Comparison of ENCODE assay signal across 1 cellular context in the genomic region with DNA sequence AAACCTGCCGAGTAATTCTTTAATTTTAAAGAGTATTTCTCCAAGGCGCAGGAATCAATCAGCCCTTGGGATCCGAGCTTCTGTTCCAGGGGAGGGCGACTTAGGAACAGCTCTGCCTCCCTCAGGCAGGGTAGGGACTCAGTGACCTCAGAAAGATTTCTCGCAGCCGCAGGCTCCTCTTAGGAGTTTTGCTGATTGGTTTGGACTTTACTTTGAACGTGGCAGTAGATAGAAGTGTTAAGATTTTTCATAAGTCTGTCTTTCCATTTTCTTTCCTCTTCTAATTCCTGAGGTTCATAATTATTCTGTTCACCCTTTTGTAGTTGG.
TF ChIP-seq lines count a peak whose summit lies in the region.

No MANE protein-coding gene starts in this region.

TF ChIP-seq in K562, 482 proteins besides CTCF, POLR2A, EP300 and RAD21 (continued from another document):
- TF ChIP-seq, protein P1, sequence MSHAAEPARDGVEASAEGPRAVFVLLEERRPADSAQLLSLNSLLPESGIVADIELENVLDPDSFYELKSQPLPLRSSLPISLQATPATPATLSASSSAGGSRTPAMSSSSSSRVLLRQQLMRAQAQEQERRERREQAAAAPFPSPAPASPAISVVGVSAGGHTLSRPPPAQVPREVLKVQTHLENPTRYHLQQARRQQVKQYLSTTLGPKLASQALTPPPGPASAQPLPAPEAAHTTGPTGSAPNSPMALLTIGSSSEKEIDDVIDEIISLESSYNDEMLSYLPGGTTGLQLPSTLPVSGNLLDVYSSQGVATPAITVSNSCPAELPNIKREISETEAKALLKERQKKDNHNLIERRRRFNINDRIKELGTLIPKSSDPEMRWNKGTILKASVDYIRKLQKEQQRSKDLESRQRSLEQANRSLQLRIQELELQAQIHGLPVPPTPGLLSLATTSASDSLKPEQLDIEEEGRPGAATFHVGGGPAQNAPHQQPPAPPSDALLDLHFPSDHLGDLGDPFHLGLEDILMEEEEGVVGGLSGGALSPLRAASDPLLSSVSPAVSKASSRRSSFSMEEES (CRISPR knock-in tag; IDR thresholded peaks at IDR 0.05): no peak
- TF ChIP-seq, protein P2, sequence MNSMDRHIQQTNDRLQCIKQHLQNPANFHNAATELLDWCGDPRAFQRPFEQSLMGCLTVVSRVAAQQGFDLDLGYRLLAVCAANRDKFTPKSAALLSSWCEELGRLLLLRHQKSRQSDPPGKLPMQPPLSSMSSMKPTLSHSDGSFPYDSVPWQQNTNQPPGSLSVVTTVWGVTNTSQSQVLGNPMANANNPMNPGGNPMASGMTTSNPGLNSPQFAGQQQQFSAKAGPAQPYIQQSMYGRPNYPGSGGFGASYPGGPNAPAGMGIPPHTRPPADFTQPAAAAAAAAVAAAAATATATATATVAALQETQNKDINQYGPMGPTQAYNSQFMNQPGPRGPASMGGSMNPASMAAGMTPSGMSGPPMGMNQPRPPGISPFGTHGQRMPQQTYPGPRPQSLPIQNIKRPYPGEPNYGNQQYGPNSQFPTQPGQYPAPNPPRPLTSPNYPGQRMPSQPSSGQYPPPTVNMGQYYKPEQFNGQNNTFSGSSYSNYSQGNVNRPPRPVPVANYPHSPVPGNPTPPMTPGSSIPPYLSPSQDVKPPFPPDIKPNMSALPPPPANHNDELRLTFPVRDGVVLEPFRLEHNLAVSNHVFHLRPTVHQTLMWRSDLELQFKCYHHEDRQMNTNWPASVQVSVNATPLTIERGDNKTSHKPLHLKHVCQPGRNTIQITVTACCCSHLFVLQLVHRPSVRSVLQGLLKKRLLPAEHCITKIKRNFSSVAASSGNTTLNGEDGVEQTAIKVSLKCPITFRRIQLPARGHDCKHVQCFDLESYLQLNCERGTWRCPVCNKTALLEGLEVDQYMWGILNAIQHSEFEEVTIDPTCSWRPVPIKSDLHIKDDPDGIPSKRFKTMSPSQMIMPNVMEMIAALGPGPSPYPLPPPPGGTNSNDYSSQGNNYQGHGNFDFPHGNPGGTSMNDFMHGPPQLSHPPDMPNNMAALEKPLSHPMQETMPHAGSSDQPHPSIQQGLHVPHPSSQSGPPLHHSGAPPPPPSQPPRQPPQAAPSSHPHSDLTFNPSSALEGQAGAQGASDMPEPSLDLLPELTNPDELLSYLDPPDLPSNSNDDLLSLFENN (IDR thresholded peaks at IDR 0.05; ENCODE audit: low read depth in 2 of 2, low read length in 2 of 2): no peak
- no peak for TF ChIP-seq RBBP5 (IDR thresholded peaks at IDR 0.05; ENCODE audit: borderline replicate concordance, insufficient read depth, low read length, poor library complexity, severe bottlenecking)
